8 cellular contexts compared by ENCODE assay signal in genomic region chr6:106608080-106608668, GRCh38. TPM values are rescaled to one million over a fixed set of nuclear protein-coding genes. Genes with fewer than 3 reads are reported as not detected.
DNase-seq lines count a peak whose midpoint lies in the region; ATAC-seq and TF ChIP-seq lines count a peak whose summit lies in the region.

No MANE protein-coding gene starts in this region.

- no peak overlapping the region for H3K4me3 Mint-ChIP-seq in CD14-positive monocyte

- peaks cover 53 to 58% of the 10 kb centered on the region in 2 donors for H3K36me3 Mint-ChIP-seq in CD14-positive monocyte

- peaks cover 0 to 2% (median 0%) of the 10 kb centered on the region in 3 donors for H3K27me3 Mint-ChIP-seq in CD14-positive monocyte (ENCODE audit: low read depth in 3 of 3)

- ATAC-seq in HG02943 (IDR thresholded peaks at IDR 0.05; ENCODE audit: low read depth, unreplicated experiment): peak; percentile 73

- no peak overlapping the region for H3K4me3 ChIP-seq in GM12865 (ENCODE audit: low read depth, low read length)

- intact Hi-C loops in CD14-positive monocyte (cut with micrococcal nuclease): no loop called here

- no peaks in the 10 kb centered on the region for H3K4me1 Mint-ChIP-seq in CD14-positive monocyte

- TF ChIP-seq CTCF in CD14-positive monocyte (IDR thresholded peaks at IDR 0.05): peak; percentile 85
- peak; percentile 66 for TF ChIP-seq CTCF in GM12865 (IDR thresholded peaks at IDR 0.05; ENCODE audit: insufficient read depth, low read depth, low read length, missing control alignments)

- H3K9me3 Mint-ChIP-seq in CD14-positive monocyte: peaks cover 0 to 6% (median 3%) of the 10 kb centered on the region in 7 donors

- DNase-seq in CD14-positive monocyte (ENCODE audit: low spot score) (no peak), GM12865 (ENCODE audit: low read depth) (peak; percentile 81), NCI-H446 treated with DMSO at 0.1 percent for 48 hours (lab: John Stamatoyannopoulos, UW) (peak; percentile 33), amniotic stem cell (lab: John Stamatoyannopoulos, UW) (peak; percentile 17), left kidney (ENCODE audit: low read depth, low spot score) (peak; percentile 75), UCSD-AML1 (lab: John Stamatoyannopoulos, UW; ENCODE audit: unreplicated experiment) (no peak), inferior parietal cortex (ENCODE audit: extremely low spot score) (no peak)

- H3K27ac Mint-ChIP-seq in CD14-positive monocyte: no peak overlapping the region

RNA-seq across cellular contexts. Expression of gene RTN4IP1, which starts 21.1 kb away (rescaled TPM):
- 1 to 10 TPM; 4.5 to 6.7 TPM for polyA plus RNA-seq in CD14-positive monocyte

RNA-seq across cellular contexts. Expression of gene QRSL1, which starts 21.2 kb away (rescaled TPM):
- 1 to 10 TPM; 5.8 to 7.8 TPM for polyA plus RNA-seq in CD14-positive monocyte

Comparison
In these comparisons a context has a peak if more than half of its experiments do, and no peak if none do; other contexts are left out.
1. DNase-seq: peak in GM12865 (single experiment), NCI-H446 treated with DMSO at 0.1 percent for 48 hours (single experiment), amniotic stem cell (single experiment) and left kidney (single experiment); none in CD14-positive monocyte (single experiment), UCSD-AML1 (single experiment) and inferior parietal cortex (single experiment).